ENCODE assay signal across 14 cellular contexts in genomic region chr17:37818689-37819088, GRCh38.
A peak's percentile ranks its signal among the peaks of the same experiment; 100 is the strongest.
DNase-seq lines count a peak whose midpoint lies in the region; ATAC-seq and TF ChIP-seq lines count a peak whose summit lies in the region.
"Had no signal": no experiment of that assay in that cellular context is flagged by ENCODE, and none has a peak within 500 bp of the region (broad histone marks: within the 10 kb centered on the region; RNA-seq: fewer than 3 reads in every experiment).

No MANE protein-coding gene starts in this region.

- peak overlapping the region; percentile 68; the same call in 1 of the 2 replicates for H2BK120ac ChIP-seq in IMR-90 (ENCODE audit: low read depth, low read length)

- intact Hi-C loops in IMR-90 (cut with micrococcal nuclease), result no loop called here
- intact Hi-C loops in left lung (cut with DNase I), result no loop called here

- H2BK5ac ChIP-seq in IMR-90 (ENCODE audit: low read depth, low read length, poor library complexity, severe bottlenecking), result no peak overlapping the region

- no peak overlapping the region for H3K27ac ChIP-seq in IMR-90 (ENCODE audit: insufficient read depth, low read length)
- H3K27ac ChIP-seq in RWPE1, result peak overlapping the region; percentile 78
- no peak overlapping the region for H3K27ac ChIP-seq in left lung
- H3K27ac ChIP-seq: hepatocyte, sigmoid colon, SJSA1 had no signal

- H2AK5ac ChIP-seq in IMR-90 (ENCODE audit: low read depth, low read length), result peak overlapping the region; percentile 52

- H2AK9ac ChIP-seq in IMR-90 (replicated peaks; ENCODE audit: low read depth, low read length, poor library complexity), result peak overlapping the region; percentile 80

- CTCF ChIA-PET in IMR-90 (lab: Yijun Ruan, JAX) (interaction anchor here (0.8 kb wide), 1 partner anchor 48 kb away, joined by 4 read pairs; no protein-coding TSS in a partner anchor), RWPE1 (lab: Yijun Ruan, JAX) (no interaction called here)

- H2BK20ac ChIP-seq in IMR-90 (ENCODE audit: low read depth, low read length), result peak overlapping the region; percentile 76

- H3K9me3 ChIP-seq in IMR-90 (ENCODE audit: control insufficient read depth, insufficient read depth, low read length), result no peaks in the 10 kb centered on the region
- no peaks in the 10 kb centered on the region for H3K9me3 ChIP-seq in left lung
- H3K9me3 ChIP-seq: sigmoid colon, SJSA1 had no signal

- no TSS peak for BruUV-seq in IMR-90 (replicated peaks; lab: Mats Ljungman, UMichigan)

- TF ChIP-seq RAD21 in IMR-90 (IDR thresholded peaks at IDR 0.05; ENCODE audit: low read length), result no peak

- no peak for TF ChIP-seq POLR2A in IMR-90 (IDR thresholded peaks at IDR 0.05; ENCODE audit: low read depth, low read length)

- no peak overlapping the region for H3K9ac ChIP-seq in IMR-90 (ENCODE audit: low read depth, low read length)

- POLR2A ChIA-PET in IMR-90 (lab: Charles Lee; ENCODE audit: unreplicated experiment) (no interaction called here), RWPE1 (lab: Yijun Ruan, JAX; ENCODE audit: low non-redundant PET) (no interaction called here)

- no peak overlapping the region for H3K23ac ChIP-seq in IMR-90 (ENCODE audit: low read depth, low read length)

- no CpG with 5 or more reads among the region's 3 CpGs for WGBS in IMR-90 (ENCODE audit: extremely low coverage in 2 of 2, insufficient read length in 1 of 2), 2 experiments

- peak overlapping the region; percentile 14 for H3K4ac ChIP-seq in IMR-90 (ENCODE audit: low read depth, low read length)

- H4K8ac ChIP-seq in IMR-90 (ENCODE audit: low read depth in 2 of 2, low read length in 2 of 2), result no peak overlapping the region; a peak in 1 of 4 replicates

- in situ Hi-C loops in IMR-90 (cut with MboI; ENCODE audit: low sequenced_read_pairs), result loop anchor here (5.0 to 10.0 kb wide), 2 partner anchors 64 to 166 kb away; no protein-coding TSS in a partner anchor

- no peak overlapping the region for H3K4me2 ChIP-seq in IMR-90 (ENCODE audit: low read depth, low read length)
- H3K4me2 ChIP-seq: hepatocyte had no signal

- H3K27me3 ChIP-seq in IMR-90 (ENCODE audit: control insufficient read depth, insufficient read depth, low read length) (no peaks in the 10 kb centered on the region), left lung (peaks cover 0 to 9% of the 10 kb centered on the region in 2 donors)
- H3K27me3 ChIP-seq: hepatocyte, SJSA1 had no signal

- H3K18ac ChIP-seq in IMR-90 (ENCODE audit: low read depth, low read length), result no peak overlapping the region

- H3K4me3 ChIP-seq in IMR-90 (ENCODE audit: insufficient read depth, low read depth, low read length) (no peak overlapping the region), left lung (no peak overlapping the region)
- H3K4me3 ChIP-seq: hepatocyte, sigmoid colon, SJSA1 had no signal

- dilution Hi-C loops in IMR-90 (cut with HindIII; ENCODE audit: low sequenced_read_pairs, unreplicated experiment), result no loop called here

- no peak overlapping the region for H4K91ac ChIP-seq in IMR-90 (ENCODE audit: insufficient read depth, low read depth, low read length)

- H3K4me1 ChIP-seq in IMR-90 (ENCODE audit: control insufficient read depth, insufficient read depth, low read length), result peaks cover 4% of the 10 kb centered on the region
- no peaks in the 10 kb centered on the region for H3K4me1 ChIP-seq in left lung
- H3K4me1 ChIP-seq: sigmoid colon had no signal

- peak overlapping the region; percentile 54 for H2AFZ ChIP-seq in IMR-90 (replicated peaks; ENCODE audit: low read length, poor library complexity)
- H2AFZ ChIP-seq: hepatocyte had no signal

- H3K56ac ChIP-seq in IMR-90 (ENCODE audit: extremely low read depth, insufficient read depth, low read length), result no peak overlapping the region

- H4K20me1 ChIP-seq in IMR-90 (ENCODE audit: insufficient read depth, low read length), result no peaks in the 10 kb centered on the region

- H3K9me1 ChIP-seq in IMR-90 (ENCODE audit: insufficient read depth, low read length), result peaks cover 16% of the 10 kb centered on the region

- peak overlapping the region; percentile 45; the same call in 1 of the 3 replicates for H2BK15ac ChIP-seq in IMR-90 (ENCODE audit: low read depth, low read length)

- H3K36me3 ChIP-seq in IMR-90 (ENCODE audit: control insufficient read depth, insufficient read depth, low read length), result no peaks in the 10 kb centered on the region
- no peaks in the 10 kb centered on the region for H3K36me3 ChIP-seq in left lung
- H3K36me3 ChIP-seq: sigmoid colon, SJSA1 had no signal

- H4K5ac ChIP-seq in IMR-90 (ENCODE audit: low read depth, low read length), result no peak overlapping the region

- no peaks in the 10 kb centered on the region for H3K79me1 ChIP-seq in IMR-90 (ENCODE audit: low read depth in 1 of 2, low read length in 2 of 2)

- peak overlapping the region; percentile 72 for H3K14ac ChIP-seq in IMR-90 (replicated peaks; ENCODE audit: low read depth, low read length)

- ATAC-seq in IMR-90 (ENCODE audit: low read depth) (no peak), left lung (peak; percentile 90), GM19395 (IDR thresholded peaks at IDR 0.05; ENCODE audit: unreplicated experiment) (no peak)

- DNase-seq in DMS153 (lab: John Stamatoyannopoulos, UW), result peak; percentile 63
- DNase-seq in IMR-90, result peak; percentile 89
- peak; percentile 87 for DNase-seq in RWPE1 (ENCODE audit: low spot score)
- peak in 1 of 2 donors; percentile 69 for DNase-seq in left lung
- DNase-seq in T1000 (lab: John Stamatoyannopoulos, UW), result no peak
- no peak for DNase-seq in ureter (ENCODE audit: low spot score)
- no peak for DNase-seq in HCEC 1CT
- DNase-seq: activated CD4-positive, alpha-beta T cell treated with anti-CD3 and anti-CD28 coated beads, Interleukin-2, amount 10 ng/mL, durations not matched to agents 7 days and 5 days; effector CD8-positive, alpha-beta T cell; NCI-H1105; sigmoid colon had no signal

- TF ChIP-seq CTCF in IMR-90 (conservative IDR thresholded peaks at IDR 0.05; ENCODE audit: low read depth, low read length) (no peak), RWPE1 (conservative IDR thresholded peaks at IDR 0.05; ENCODE audit: low read depth) (no peak), left lung (IDR thresholded peaks at IDR 0.05) (no peak)

TF ChIP-seq in IMR-90, 13 proteins besides CTCF, POLR2A, EP300 and RAD21:
- TF ChIP-seq BHLHE40 (IDR thresholded peaks at IDR 0.05; ENCODE audit: low read depth, low read length) (0 out of 2 replicates have a peak, but pooled peaks have one; percentile 3), MAFK (IDR thresholded peaks at IDR 0.05; ENCODE audit: low read depth, low read length) (peak; percentile 36; the same call in 1 of the 2 replicates), RCOR1 (IDR thresholded peaks at IDR 0.05; ENCODE audit: insufficient replicate concordance, low read length) (no peak), NFE2L2 (IDR thresholded peaks at IDR 0.05; ENCODE audit: low read depth, low read length) (0 out of 2 replicates have a peak, but pooled peaks have one; percentile 17)
TF ChIP-seq in IMR-90: peak in this region for 3.

Comparison
In these comparisons a context has a peak if more than half of its experiments do, and no peak if none do; other contexts are left out.
1. DNase-seq: peak in DMS153 (single experiment), IMR-90 (single experiment) and RWPE1 (single experiment); none in T1000 (single experiment), ureter (single experiment) and HCEC 1CT (single experiment).